1 cellular context compared by ENCODE assay signal in genomic region chr1:11880911-11881748, GRCh38.
TF ChIP-seq lines count a peak whose summit lies in the region.

No MANE protein-coding gene starts in this region.

TF ChIP-seq in K562, 482 proteins besides CTCF, POLR2A, EP300 and RAD21 (continued from another document):
- TF ChIP-seq KLF6 (CRISPR knock-in tag; IDR thresholded peaks at IDR 0.05; ENCODE audit: borderline replicate concordance): peak; percentile 65
- peak; percentile 88 for TF ChIP-seq ZNF589 (CRISPR knock-in tag; IDR thresholded peaks at IDR 0.05; ENCODE audit: low read depth)
- TF ChIP-seq KLF13 (tag; IDR thresholded peaks at IDR 0.05; ENCODE audit: borderline replicate concordance, low read depth): 0 out of 2 replicates have a peak, but pooled peaks have one; percentile 21
- 0 out of 2 replicates have a peak, but pooled peaks have one; percentile 27 for TF ChIP-seq ZNF830 (CRISPR knock-in tag; IDR thresholded peaks at IDR 0.05)
